Comparison of ENCODE assay signal across 1 cellular context in genomic region chr16:84578538-84579126, GRCh38.
TF ChIP-seq lines count a peak whose summit lies in the region.

No MANE protein-coding gene starts in this region.

TF ChIP-seq in H1, 55 proteins besides CTCF, POLR2A, EP300 and RAD21 (continued from another document):
- no peak for TF ChIP-seq CHD1 (IDR thresholded peaks at IDR 0.05; ENCODE audit: low read depth, low read length)
- no peak for TF ChIP-seq PHF8 (conservative IDR thresholded peaks at IDR 0.05; ENCODE audit: low read depth, low read length)
- no peak for TF ChIP-seq EGR1 (IDR thresholded peaks at IDR 0.05; ENCODE audit: borderline replicate concordance, low read depth, low read length)
- TF ChIP-seq SIX5 (IDR thresholded peaks at IDR 0.05; ENCODE audit: low read depth, low read length), result no peak
- no peak for TF ChIP-seq SUZ12 (IDR thresholded peaks at IDR 0.05; ENCODE audit: low read length)
- TF ChIP-seq, protein P1, sequence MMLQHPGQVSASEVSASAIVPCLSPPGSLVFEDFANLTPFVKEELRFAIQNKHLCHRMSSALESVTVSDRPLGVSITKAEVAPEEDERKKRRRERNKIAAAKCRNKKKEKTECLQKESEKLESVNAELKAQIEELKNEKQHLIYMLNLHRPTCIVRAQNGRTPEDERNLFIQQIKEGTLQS (IDR thresholded peaks at IDR 0.05; ENCODE audit: insufficient read depth, low read depth, low read length), result no peak
- no peak for TF ChIP-seq CEBPB (IDR thresholded peaks at IDR 0.05; ENCODE audit: low read depth, low read length)
- TF ChIP-seq, protein P2, sequence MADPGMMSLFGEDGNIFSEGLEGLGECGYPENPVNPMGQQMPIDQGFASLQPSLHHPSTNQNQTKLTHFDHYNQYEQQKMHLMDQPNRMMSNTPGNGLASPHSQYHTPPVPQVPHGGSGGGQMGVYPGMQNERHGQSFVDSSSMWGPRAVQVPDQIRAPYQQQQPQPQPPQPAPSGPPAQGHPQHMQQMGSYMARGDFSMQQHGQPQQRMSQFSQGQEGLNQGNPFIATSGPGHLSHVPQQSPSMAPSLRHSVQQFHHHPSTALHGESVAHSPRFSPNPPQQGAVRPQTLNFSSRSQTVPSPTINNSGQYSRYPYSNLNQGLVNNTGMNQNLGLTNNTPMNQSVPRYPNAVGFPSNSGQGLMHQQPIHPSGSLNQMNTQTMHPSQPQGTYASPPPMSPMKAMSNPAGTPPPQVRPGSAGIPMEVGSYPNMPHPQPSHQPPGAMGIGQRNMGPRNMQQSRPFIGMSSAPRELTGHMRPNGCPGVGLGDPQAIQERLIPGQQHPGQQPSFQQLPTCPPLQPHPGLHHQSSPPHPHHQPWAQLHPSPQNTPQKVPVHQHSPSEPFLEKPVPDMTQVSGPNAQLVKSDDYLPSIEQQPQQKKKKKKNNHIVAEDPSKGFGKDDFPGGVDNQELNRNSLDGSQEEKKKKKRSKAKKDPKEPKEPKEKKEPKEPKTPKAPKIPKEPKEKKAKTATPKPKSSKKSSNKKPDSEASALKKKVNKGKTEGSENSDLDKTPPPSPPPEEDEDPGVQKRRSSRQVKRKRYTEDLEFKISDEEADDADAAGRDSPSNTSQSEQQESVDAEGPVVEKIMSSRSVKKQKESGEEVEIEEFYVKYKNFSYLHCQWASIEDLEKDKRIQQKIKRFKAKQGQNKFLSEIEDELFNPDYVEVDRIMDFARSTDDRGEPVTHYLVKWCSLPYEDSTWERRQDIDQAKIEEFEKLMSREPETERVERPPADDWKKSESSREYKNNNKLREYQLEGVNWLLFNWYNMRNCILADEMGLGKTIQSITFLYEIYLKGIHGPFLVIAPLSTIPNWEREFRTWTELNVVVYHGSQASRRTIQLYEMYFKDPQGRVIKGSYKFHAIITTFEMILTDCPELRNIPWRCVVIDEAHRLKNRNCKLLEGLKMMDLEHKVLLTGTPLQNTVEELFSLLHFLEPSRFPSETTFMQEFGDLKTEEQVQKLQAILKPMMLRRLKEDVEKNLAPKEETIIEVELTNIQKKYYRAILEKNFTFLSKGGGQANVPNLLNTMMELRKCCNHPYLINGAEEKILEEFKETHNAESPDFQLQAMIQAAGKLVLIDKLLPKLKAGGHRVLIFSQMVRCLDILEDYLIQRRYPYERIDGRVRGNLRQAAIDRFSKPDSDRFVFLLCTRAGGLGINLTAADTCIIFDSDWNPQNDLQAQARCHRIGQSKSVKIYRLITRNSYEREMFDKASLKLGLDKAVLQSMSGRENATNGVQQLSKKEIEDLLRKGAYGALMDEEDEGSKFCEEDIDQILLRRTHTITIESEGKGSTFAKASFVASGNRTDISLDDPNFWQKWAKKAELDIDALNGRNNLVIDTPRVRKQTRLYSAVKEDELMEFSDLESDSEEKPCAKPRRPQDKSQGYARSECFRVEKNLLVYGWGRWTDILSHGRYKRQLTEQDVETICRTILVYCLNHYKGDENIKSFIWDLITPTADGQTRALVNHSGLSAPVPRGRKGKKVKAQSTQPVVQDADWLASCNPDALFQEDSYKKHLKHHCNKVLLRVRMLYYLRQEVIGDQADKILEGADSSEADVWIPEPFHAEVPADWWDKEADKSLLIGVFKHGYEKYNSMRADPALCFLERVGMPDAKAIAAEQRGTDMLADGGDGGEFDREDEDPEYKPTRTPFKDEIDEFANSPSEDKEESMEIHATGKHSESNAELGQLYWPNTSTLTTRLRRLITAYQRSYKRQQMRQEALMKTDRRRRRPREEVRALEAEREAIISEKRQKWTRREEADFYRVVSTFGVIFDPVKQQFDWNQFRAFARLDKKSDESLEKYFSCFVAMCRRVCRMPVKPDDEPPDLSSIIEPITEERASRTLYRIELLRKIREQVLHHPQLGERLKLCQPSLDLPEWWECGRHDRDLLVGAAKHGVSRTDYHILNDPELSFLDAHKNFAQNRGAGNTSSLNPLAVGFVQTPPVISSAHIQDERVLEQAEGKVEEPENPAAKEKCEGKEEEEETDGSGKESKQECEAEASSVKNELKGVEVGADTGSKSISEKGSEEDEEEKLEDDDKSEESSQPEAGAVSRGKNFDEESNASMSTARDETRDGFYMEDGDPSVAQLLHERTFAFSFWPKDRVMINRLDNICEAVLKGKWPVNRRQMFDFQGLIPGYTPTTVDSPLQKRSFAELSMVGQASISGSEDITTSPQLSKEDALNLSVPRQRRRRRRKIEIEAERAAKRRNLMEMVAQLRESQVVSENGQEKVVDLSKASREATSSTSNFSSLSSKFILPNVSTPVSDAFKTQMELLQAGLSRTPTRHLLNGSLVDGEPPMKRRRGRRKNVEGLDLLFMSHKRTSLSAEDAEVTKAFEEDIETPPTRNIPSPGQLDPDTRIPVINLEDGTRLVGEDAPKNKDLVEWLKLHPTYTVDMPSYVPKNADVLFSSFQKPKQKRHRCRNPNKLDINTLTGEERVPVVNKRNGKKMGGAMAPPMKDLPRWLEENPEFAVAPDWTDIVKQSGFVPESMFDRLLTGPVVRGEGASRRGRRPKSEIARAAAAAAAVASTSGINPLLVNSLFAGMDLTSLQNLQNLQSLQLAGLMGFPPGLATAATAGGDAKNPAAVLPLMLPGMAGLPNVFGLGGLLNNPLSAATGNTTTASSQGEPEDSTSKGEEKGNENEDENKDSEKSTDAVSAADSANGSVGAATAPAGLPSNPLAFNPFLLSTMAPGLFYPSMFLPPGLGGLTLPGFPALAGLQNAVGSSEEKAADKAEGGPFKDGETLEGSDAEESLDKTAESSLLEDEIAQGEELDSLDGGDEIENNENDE (IDR thresholded peaks at IDR 0.05; ENCODE audit: insufficient replicate concordance, low read length), result no peak
- no peak for TF ChIP-seq HDAC2 (IDR thresholded peaks at IDR 0.05; ENCODE audit: borderline replicate concordance in 1 of 2, low read depth in 2 of 2, low read length in 2 of 2)
- no peak for TF ChIP-seq YY1 (IDR thresholded peaks at IDR 0.05; ENCODE audit: low read depth, low read length)
- TF ChIP-seq CHD2 (IDR thresholded peaks at IDR 0.05; ENCODE audit: low read length), result no peak
- TF ChIP-seq SAP30 (IDR thresholded peaks at IDR 0.05; ENCODE audit: insufficient read depth, insufficient replicate concordance, low read length), result no peak
- no peak for TF ChIP-seq CBX8 (IDR thresholded peaks at IDR 0.05; ENCODE audit: borderline replicate concordance, low read depth, low read length)
- TF ChIP-seq RBBP5 (IDR thresholded peaks at IDR 0.05; ENCODE audit: borderline replicate concordance, low read depth, low read length), result no peak
- no peak for TF ChIP-seq ASH2L (IDR thresholded peaks at IDR 0.05; ENCODE audit: low read length)
